ENCODE assay signal across 26 cellular contexts in the genomic region with DNA sequence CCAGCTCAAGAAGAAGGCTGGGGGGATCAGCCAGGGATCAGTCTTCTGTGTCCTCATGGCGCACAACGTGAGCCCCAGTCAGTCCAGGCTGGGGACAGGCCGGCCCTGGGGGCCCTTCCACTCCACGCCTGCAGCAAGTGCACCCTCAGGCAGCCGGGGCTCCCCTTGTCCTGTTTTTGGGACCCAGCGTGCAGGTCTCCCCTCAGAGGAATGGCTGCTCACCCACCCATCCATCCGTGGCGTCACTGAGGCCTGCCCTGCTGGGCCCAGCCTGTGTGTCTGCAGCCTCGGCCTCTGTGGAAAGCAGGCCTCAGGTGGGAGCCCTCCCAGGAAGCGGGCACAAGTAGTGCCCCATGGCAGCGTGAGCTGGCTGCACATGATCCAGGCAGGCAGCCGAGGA. TPM values are rescaled to one million over a fixed set of nuclear protein-coding genes. Genes with fewer than 3 reads are reported as not detected.
A peak's percentile ranks its signal among the peaks of the same experiment; 100 is the strongest.
DNase-seq lines count a peak whose midpoint lies in the region; FAIRE-seq and TF ChIP-seq lines count a peak whose summit lies in the region.
"Had no signal": no experiment of that assay in that cellular context is flagged by ENCODE, and none has a peak within 500 bp of the region (broad histone marks: within the 10 kb centered on the region; RNA-seq: fewer than 3 reads in every experiment).

No MANE protein-coding gene starts in this region.

- H3K79me2 ChIP-seq in H1 (ENCODE audit: control insufficient read depth in 1 of 2, insufficient read depth in 2 of 2, low read length in 2 of 2), result no peaks in the 10 kb centered on the region

- no peak overlapping the region for H3K27ac Mint-ChIP-seq in activated T-helper 2 cell treated with anti-CD3 and anti-CD28 coated beads, Interferon-gamma antibody, Interleukin-2, Interleukin-4, amounts not matched to agents 10 μg/mL and 5 μg/mL and 100 μg/mL, durations not matched to agents 14 hours and 24 hours and 36 hours
- H3K27ac Mint-ChIP-seq: CD4-positive, alpha-beta T cell; CD8-positive, alpha-beta memory T cell had no signal

- H3K79me1 ChIP-seq in H1 (ENCODE audit: low read depth, low read length), result no peaks in the 10 kb centered on the region
- H3K79me1 ChIP-seq in neuronal stem cell (ENCODE audit: low read depth, low read length), result peaks cover 2% of the 10 kb centered on the region

- peak overlapping the region; percentile 98 for H3K56ac ChIP-seq in H1 (replicated peaks; ENCODE audit: insufficient read length, low read depth, low read length)

- H3K27ac ChIP-seq in RWPE1, result peak overlapping the region; percentile 68
- no peak overlapping the region for H3K27ac ChIP-seq in H1 (ENCODE audit: low read depth, low read length)
- no peak overlapping the region for H3K27ac ChIP-seq in neuronal stem cell (replicated peaks; ENCODE audit: low read length)
- H3K27ac ChIP-seq: A549; BLaER1 treated with 17β-estradiol and CSF1 and Interleukin-3, amounts not matched to agents 10 nM and 100 nM had no signal

- no peaks in the 10 kb centered on the region for H3K36me3 Mint-ChIP-seq in activated T-helper 2 cell treated with anti-CD3 and anti-CD28 coated beads, Interferon-gamma antibody, Interleukin-2, Interleukin-4, amounts not matched to agents 10 μg/mL and 5 μg/mL and 100 μg/mL, durations not matched to agents 14 hours and 24 hours and 36 hours (ENCODE audit: low read depth)
- H3K36me3 Mint-ChIP-seq: CD14-positive monocyte; CD8-positive, alpha-beta memory T cell had no signal

- H3K23me2 ChIP-seq in H1 (ENCODE audit: low read depth, low read length), result peaks cover 12% of the 10 kb centered on the region; the same call in 1 of the 2 replicates

- H3K27me3 Mint-ChIP-seq in activated T-helper 2 cell treated with anti-CD3 and anti-CD28 coated beads, Interferon-gamma antibody, Interleukin-2, Interleukin-4, amounts not matched to agents 10 μg/mL and 5 μg/mL and 100 μg/mL, durations not matched to agents 14 hours and 24 hours and 36 hours (ENCODE audit: low read depth), result no peaks in the 10 kb centered on the region
- H3K27me3 Mint-ChIP-seq: CD4-positive, alpha-beta T cell had no signal

- TF ChIP-seq RAD21 in H1 (IDR thresholded peaks at IDR 0.05 in 1 of 2, conservative IDR thresholded peaks at IDR 0.05 in 1 of 2; ENCODE audit: low read depth in 2 of 2, low read length in 2 of 2), result no peak

- H3K36me3 ChIP-seq in H1 (ENCODE audit: control insufficient read depth in 2 of 4, insufficient read depth in 4 of 4, low read length in 3 of 4) (peaks cover 0 to 4% (median 0%) of the 10 kb centered on the region in 4 experiments; a peak in 2 of 8 replicates), neuronal stem cell (replicated peaks in 1 of 2; ENCODE audit: control insufficient read depth in 2 of 2, insufficient read depth in 2 of 2, low read length in 2 of 2) (peaks cover 0 to 12% of the 10 kb centered on the region in 2 donors)
- H3K36me3 ChIP-seq: BE2C had no signal

- H3K18ac ChIP-seq in H1 (ENCODE audit: extremely low read depth, low read length), result no peak overlapping the region
- peak overlapping the region; percentile 80 for H3K18ac ChIP-seq in neuronal stem cell (ENCODE audit: low read length)

- no peak for FAIRE-seq in H1 (lab: Jason Lieb, UNC)
- FAIRE-seq: A549, D721Med, GM18507 had no signal

- H3K4me1 Mint-ChIP-seq in activated T-helper 2 cell treated with anti-CD3 and anti-CD28 coated beads, Interferon-gamma antibody, Interleukin-2, Interleukin-4, amounts not matched to agents 10 μg/mL and 5 μg/mL and 100 μg/mL, durations not matched to agents 14 hours and 24 hours and 36 hours (ENCODE audit: low read depth), result no peaks in the 10 kb centered on the region
- H3K4me1 Mint-ChIP-seq: CD14-positive monocyte; CD8-positive, alpha-beta memory T cell had no signal

- no peak overlapping the region for H2BK15ac ChIP-seq in H1 (ENCODE audit: low read length)
- no peak overlapping the region for H2BK15ac ChIP-seq in neuronal stem cell (ENCODE audit: low read length)

- no peak overlapping the region for H3K4me3 Mint-ChIP-seq in activated T-helper 2 cell treated with anti-CD3 and anti-CD28 coated beads, Interferon-gamma antibody, Interleukin-2, Interleukin-4, amounts not matched to agents 10 μg/mL and 5 μg/mL and 100 μg/mL, durations not matched to agents 14 hours and 24 hours and 36 hours (ENCODE audit: low read depth)
- H3K4me3 Mint-ChIP-seq: CD14-positive monocyte; CD4-positive, alpha-beta T cell; CD8-positive, alpha-beta memory T cell had no signal

- TF ChIP-seq CTCF in RWPE1 (conservative IDR thresholded peaks at IDR 0.05; ENCODE audit: low read depth) (no peak), H1 (IDR thresholded peaks at IDR 0.05; ENCODE audit: control extremely low read depth in 1 of 3, insufficient read depth in 1 of 3, low read depth in 1 of 3, low read length in 3 of 3) (no peak)

- H3K9me3 ChIP-seq in H1 (ENCODE audit: insufficient read depth in 2 of 2, low read depth in 1 of 2, low read length in 1 of 2) (no peaks in the 10 kb centered on the region), neuronal stem cell (replicated peaks in 1 of 2; ENCODE audit: control insufficient read depth in 2 of 2, insufficient read depth in 1 of 2, low read depth in 1 of 2, low read length in 2 of 2) (peaks cover 0 to 7% of the 10 kb centered on the region in 2 donors)
- H3K9me3 ChIP-seq: A549; BE2C; BLaER1 treated with 17β-estradiol and CSF1 and Interleukin-3, amounts not matched to agents 10 nM and 100 nM had no signal

- H3K4me2 ChIP-seq in H1 (ENCODE audit: insufficient read depth in 1 of 2, low read depth in 2 of 2, low read length in 2 of 2) (no peak overlapping the region), neuronal stem cell (ENCODE audit: insufficient read depth, low read length, poor library complexity, severe bottlenecking) (no peak overlapping the region)
- H3K4me2 ChIP-seq: A549; BLaER1 treated with 17β-estradiol and CSF1 and Interleukin-3, amounts not matched to agents 10 nM and 100 nM had no signal

- H3K23ac ChIP-seq in H1 (ENCODE audit: insufficient read length), result no peak overlapping the region
- peak overlapping the region; percentile 83 for H3K23ac ChIP-seq in neuronal stem cell (ENCODE audit: low read depth, low read length, poor library complexity)

- H2BK120ac ChIP-seq in H1 (replicated peaks; ENCODE audit: low read depth, low read length) (no peak overlapping the region), neuronal stem cell (ENCODE audit: low read depth, low read length) (no peak overlapping the region)

- H4K91ac ChIP-seq in H1 (replicated peaks; ENCODE audit: insufficient read length, low read length), result no peak overlapping the region
- peak overlapping the region; percentile 1 for H4K91ac ChIP-seq in neuronal stem cell (ENCODE audit: low read depth, low read length, poor library complexity)

- H3K27me3 ChIP-seq in H1 (replicated peaks in 1 of 4; ENCODE audit: control insufficient read depth in 3 of 4, extremely low read depth in 1 of 4, insufficient read depth in 3 of 4, low read length in 3 of 4) (no peaks in the 10 kb centered on the region), neuronal stem cell (ENCODE audit: control insufficient read depth in 3 of 3, insufficient read depth in 3 of 3, low read depth in 1 of 3, low read length in 3 of 3) (peaks cover 0 to 34% (median 4%) of the 10 kb centered on the region in 3 experiments)
- H3K27me3 ChIP-seq: BE2C had no signal

- no peaks in the 10 kb centered on the region; a peak in 1 of 7 replicates for H3K4me1 ChIP-seq in H1 (replicated peaks in 1 of 4; ENCODE audit: control insufficient read depth in 3 of 4, insufficient read depth in 4 of 4, low read length in 3 of 4)
- H3K4me1 ChIP-seq in neuronal stem cell (ENCODE audit: control insufficient read depth in 2 of 2, insufficient read depth in 1 of 2, low read depth in 1 of 2, low read length in 2 of 2), result peaks cover 0 to 4% of the 10 kb centered on the region in 2 donors
- H3K4me1 ChIP-seq: A549, BE2C had no signal

- H4K5ac ChIP-seq in H1 (ENCODE audit: insufficient read length, low read depth, low read length), result no peak overlapping the region

- H2BK12ac ChIP-seq in H1 (ENCODE audit: low read depth, low read length) (0 out of 2 replicates have a peak overlapping the region, but pooled peaks have one; percentile 50), neuronal stem cell (ENCODE audit: low read length) (no peak overlapping the region)

- WGBS in H1 (ENCODE audit: extremely low coverage in 1 of 2, insufficient coverage in 1 of 2, insufficient read length in 1 of 2, insufficient replicate concordance in 2 of 2, low coverage in 1 of 2, low lambda C conversion rate in 2 of 2, missing lambda C conversion rate in 1 of 2), 2 experiments, result 89% methylated on average over 11 of the region's 12 CpGs; no CpG with 5 or more reads in 1 of the 2 experiments
- no CpG with 5 or more reads among the region's 12 CpGs for WGBS in neuronal stem cell (ENCODE audit: extremely low coverage in 2 of 2, insufficient read length in 2 of 2, insufficient replicate concordance in 1 of 2), 2 donors

- H3K4me3 ChIP-seq in H1 (ENCODE audit: extremely low read depth in 1 of 4, insufficient read depth in 2 of 4, low read depth in 3 of 4, low read length in 4 of 4) (no peak overlapping the region), neuronal stem cell (ENCODE audit: low read length in 2 of 2) (no peak overlapping the region)
- H3K4me3 ChIP-seq: A549; BLaER1 treated with 17β-estradiol and CSF1 and Interleukin-3, amounts not matched to agents 10 nM and 100 nM had no signal

- TF ChIP-seq POLR2A in H1 (IDR thresholded peaks at IDR 0.05; ENCODE audit: control extremely low read depth in 1 of 2, low read depth in 2 of 2, low read length in 2 of 2), result no peak

- CTCF ChIA-PET in RWPE1 (lab: Yijun Ruan, JAX), result interaction anchor here (0.6 to 1.4 kb wide), 3 partner anchors 14 to 379 kb away, joined by 3 read pairs; no protein-coding TSS in a partner anchor
- CTCF ChIA-PET in H1 (lab: Charles Lee; ENCODE audit: partially characterized antibody), result interaction anchor here (1.9 kb wide), 1 partner anchor 12 kb away, joined by 8 read pairs; no protein-coding TSS in a partner anchor

- DNase-seq in RWPE1 (ENCODE audit: low spot score) (no peak), H1 (ENCODE audit: low read depth in 1 of 2, low spot score in 2 of 2) (no peak), neuronal stem cell (ENCODE audit: low spot score) (no peak), DMS153 treated with DMSO at 0.1 percent for 48 hours (lab: John Stamatoyannopoulos, UW; ENCODE audit: unreplicated experiment) (no peak), NCI-H187 (lab: John Stamatoyannopoulos, UW) (no peak)
- DNase-seq in activated T-helper 2 cell treated with anti-CD3 and anti-CD28 coated beads, Interferon-gamma antibody, Interleukin-2, Interleukin-4, amounts not matched to agents 10 μg/mL and 5 μg/mL and 100 μg/mL, durations not matched to agents 14 hours and 24 hours and 36 hours (ENCODE audit: low spot score), result no peak
- DNase-seq: 8988T; ACHN; AML-193; BE2C; CD4-positive, alpha-beta T cell; CD8-positive, alpha-beta memory T cell; DMS 273 treated with DMSO at 0.1 percent for 48 hours; DMS53; DMS79 treated with DMSO at 0.1 percent for 48 hours; GF-D8; GOT3; H7; HCEC 1CT had no signal

- peak overlapping the region; percentile 49 for H2BK5ac ChIP-seq in H1 (ENCODE audit: low read depth, low read length)
- H2BK5ac ChIP-seq in neuronal stem cell (ENCODE audit: low read length), result peak overlapping the region; percentile 60

- intact Hi-C loops in activated T-helper 2 cell treated with anti-CD3 and anti-CD28 coated beads, Interferon-gamma antibody, Interleukin-2, Interleukin-4, amounts not matched to agents 10 μg/mL and 5 μg/mL and 100 μg/mL, durations not matched to agents 14 hours and 24 hours and 36 hours (cut with micrococcal nuclease), result no loop called here

- H2AFZ ChIP-seq in H1 (ENCODE audit: low read length) (no peak overlapping the region), neuronal stem cell (ENCODE audit: low read length) (no peak overlapping the region)

- H2AK5ac ChIP-seq in H1 (ENCODE audit: low read depth, low read length), result no peak overlapping the region; the same call in 1 of the 2 replicates
- peak overlapping the region; percentile 53 for H2AK5ac ChIP-seq in neuronal stem cell (ENCODE audit: low read depth, low read length)

- H3K14ac ChIP-seq in H1 (ENCODE audit: insufficient read length), result no peak overlapping the region
- peak overlapping the region; percentile 94 for H3K14ac ChIP-seq in neuronal stem cell (ENCODE audit: low read length)

- POLR2A ChIA-PET in RWPE1 (lab: Yijun Ruan, JAX; ENCODE audit: low non-redundant PET) (no interaction called here), H1 (lab: Charles Lee; ENCODE audit: partially characterized antibody) (no interaction called here)

- H3K9me3 Mint-ChIP-seq in activated T-helper 2 cell treated with anti-CD3 and anti-CD28 coated beads, Interferon-gamma antibody, Interleukin-2, Interleukin-4, amounts not matched to agents 10 μg/mL and 5 μg/mL and 100 μg/mL, durations not matched to agents 14 hours and 24 hours and 36 hours, result no peaks in the 10 kb centered on the region
- H3K9me3 Mint-ChIP-seq: CD4-positive, alpha-beta T cell; CD8-positive, alpha-beta memory T cell had no signal

- TF ChIP-seq EP300 in H1 (IDR thresholded peaks at IDR 0.05; ENCODE audit: borderline replicate concordance in 1 of 2, low read depth in 2 of 2, low read length in 2 of 2), result no peak

- H3K4ac ChIP-seq in H1 (replicated peaks; ENCODE audit: insufficient read length, low read depth, low read length), result no peak overlapping the region
- H3K4ac ChIP-seq in neuronal stem cell (ENCODE audit: low read length), result peak overlapping the region; percentile 41

- peaks cover 0 to 10% of the 10 kb centered on the region in 2 experiments for H4K20me1 ChIP-seq in H1 (replicated peaks in 1 of 2; ENCODE audit: control insufficient read depth in 1 of 2, insufficient read depth in 2 of 2, low read length in 2 of 2)

- H2BK20ac ChIP-seq in H1 (ENCODE audit: low read length), result no peak overlapping the region

- H4K8ac ChIP-seq in H1 (ENCODE audit: extremely low read depth, insufficient read depth, low read length), result no peak overlapping the region; the same call in 1 of the 2 replicates
- H4K8ac ChIP-seq in neuronal stem cell (ENCODE audit: low read depth, low read length), result peak overlapping the region; percentile 57

- H3K9ac ChIP-seq in H1 (replicated peaks in 1 of 4; ENCODE audit: extremely low read depth in 1 of 4, low read depth in 3 of 4, low read length in 3 of 4) (no peak overlapping the region), neuronal stem cell (ENCODE audit: low read depth, low read length, poor library complexity) (no peak overlapping the region)
- H3K9ac ChIP-seq: BLaER1 treated with 17β-estradiol and CSF1 and Interleukin-3, amounts not matched to agents 10 nM and 100 nM had no signal

RNA-seq across cellular contexts. Expression of gene FCN2, which starts 52.6 kb away (rescaled TPM):
- not detected in 2 replicates for total RNA-seq in H1 (2021; fragmentation: NEBNext Ultra II Directional; extraction: Animal tissue kit (Norgen Biotek cat#: 25700))
- not detected in 2 replicates for polyA plus RNA-seq in H1 (2011; rRNA removed)
- polyA plus RNA-seq in H1 (2011; cell fraction: cytosol; rRNA removed), result not detected
- not detected for polyA plus RNA-seq in H1 (2011; cell fraction: nucleus; rRNA removed)
- not detected in 4 replicates for polyA plus RNA-seq in H1 (2012, experiment 1 of 2)
- not detected for polyA plus RNA-seq in H1 (2012, experiment 2 of 2)
- not detected for polyA plus RNA-seq in H1 (2013, experiment 1 of 2)
- polyA plus RNA-seq in H1 (2013, experiment 2 of 2), result not detected
- not detected in 2 replicates for polyA minus RNA-seq in H1 (2011; rRNA and poly(A)+ RNA removed)
- not detected for polyA minus RNA-seq in H1 (2011; cell fraction: cytosol; rRNA and poly(A)+ RNA removed)
- polyA minus RNA-seq in H1 (2011; cell fraction: nucleus; rRNA and poly(A)+ RNA removed), result not detected
- polyA plus RNA-seq in neuronal stem cell (2013, experiment 1 of 2), result not detected
- not detected for polyA plus RNA-seq in neuronal stem cell (2013, experiment 2 of 2)
- not detected in 2 replicates for total RNA-seq in activated T-helper 2 cell treated with anti-CD3 and anti-CD28 coated beads, Interferon-gamma antibody, Interleukin-2, Interleukin-4, amounts not matched to agents 10 μg/mL and 5 μg/mL and 100 μg/mL, durations not matched to agents 14 hours and 24 hours and 36 hours
- total RNA-seq: CD4-positive, alpha-beta T cell; CD8-positive, alpha-beta memory T cell; Daoy; G401; H7 had no signal
- polyA plus RNA-seq: A549; CD14-positive monocyte; CD8-positive, alpha-beta memory T cell had no signal
